Comparison of ENCODE assay signal across 8 cellular contexts in the genomic region with DNA sequence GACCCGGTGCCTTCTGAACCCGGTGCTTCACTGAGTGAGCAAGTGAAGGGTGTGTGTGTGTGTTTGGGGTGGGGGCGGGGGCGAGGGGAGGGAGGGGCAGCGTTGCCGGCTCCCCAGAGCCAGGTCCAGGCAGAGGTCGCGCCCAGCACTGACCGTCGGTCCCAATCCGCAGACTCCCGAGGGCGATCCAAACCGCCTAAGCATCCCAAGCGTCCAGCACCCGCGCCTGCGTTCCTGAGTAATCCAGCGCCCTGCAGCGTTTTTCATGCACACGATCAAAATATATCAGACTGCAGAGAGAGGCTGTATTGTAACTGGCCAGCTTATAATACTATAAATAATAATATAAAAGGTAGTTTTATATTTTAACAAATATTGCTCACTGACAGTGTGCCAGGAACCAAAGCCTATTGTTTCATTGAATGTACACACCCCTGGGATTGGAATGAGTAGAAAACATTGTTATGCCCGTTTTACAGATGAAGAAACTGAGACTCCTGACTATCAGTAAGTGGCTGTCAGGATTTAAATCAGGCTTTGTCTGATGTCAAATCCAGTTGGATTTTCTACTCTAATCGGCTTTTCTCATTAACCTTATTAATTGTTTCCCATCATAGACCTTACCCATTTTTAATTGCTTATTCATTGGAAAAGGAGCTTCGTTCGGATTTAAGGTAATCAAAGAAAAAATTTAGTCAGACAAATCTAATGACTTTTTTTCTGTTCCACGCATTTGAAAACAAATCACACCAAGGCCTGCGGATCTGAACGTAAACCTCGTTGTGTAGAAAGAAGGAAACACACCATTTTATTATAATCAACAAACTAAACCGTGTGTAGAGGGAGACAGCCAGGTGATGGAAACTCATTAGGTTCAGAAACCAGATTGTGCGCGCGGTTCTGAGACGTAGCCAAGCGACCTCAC. TPM values are rescaled to one million over a fixed set of nuclear protein-coding genes. Genes with fewer than 3 reads are reported as not detected.
DNase-seq lines count a peak whose midpoint lies in the region; ATAC-seq, FAIRE-seq and TF ChIP-seq lines count a peak whose summit lies in the region.

No MANE protein-coding gene starts in this region.

- H3K4me3 Mint-ChIP-seq in activated naive CD4-positive, alpha-beta T cell treated with anti-CD3 and anti-CD28 coated beads for 36 hours = peak overlapping the region; percentile 69

- WGBS in testis, 2 donors = 10 to 14% methylated on average over 30 to 35 of the region's 35 CpGs

- H3K9me3 ChIP-seq in testis = no peaks in the 10 kb centered on the region

- DNase-seq in activated naive CD4-positive, alpha-beta T cell treated with anti-CD3 and anti-CD28 coated beads for 36 hours = no peak
- no peak for DNase-seq in activated naive CD4-positive, alpha-beta T cell treated with Interleukin-2 at 50 U/mL for 16 hours
- DNase-seq in NCI-H82 treated with DMSO at 0.1 percent for 48 hours (lab: John Stamatoyannopoulos, UW; ENCODE audit: unreplicated experiment) (peak; percentile 19), frontal cortex (ENCODE audit: low spot score in 2 of 2) (peak; percentile 11 to 33), testis (no peak), NCI-H2107 (lab: John Stamatoyannopoulos, UW) (no peak), NCI-H1436 (lab: John Stamatoyannopoulos, UW) (no peak)

- TF ChIP-seq CTCF in testis (IDR thresholded peaks at IDR 0.05) = no peak

- ATAC-seq in HG03196 (IDR thresholded peaks at IDR 0.05; ENCODE audit: unreplicated experiment) = no peak

- no peak for TF ChIP-seq POLR2A in testis (IDR thresholded peaks at IDR 0.05)

- no peaks in the 10 kb centered on the region for H3K27me3 ChIP-seq in testis

- no peak overlapping the region for H3K27ac ChIP-seq in testis

- no peak for FAIRE-seq in frontal cortex (lab: Jason Lieb, UNC)

- no peaks in the 10 kb centered on the region for H3K9me3 Mint-ChIP-seq in activated naive CD4-positive, alpha-beta T cell treated with anti-CD3 and anti-CD28 coated beads for 36 hours

- CTCF ChIA-PET in activated naive CD4-positive, alpha-beta T cell treated with anti-CD3 and anti-CD28 coated beads for 36 hours (lab: Charles Lee) = interaction anchor here (0.7 to 1.6 kb wide), 6 partner anchors 11 to 695 kb away, joined by 3 to 7 read pairs (median 3); partner anchors contain the start of gene RAB28

- H3K27ac Mint-ChIP-seq in activated naive CD4-positive, alpha-beta T cell treated with anti-CD3 and anti-CD28 coated beads for 36 hours = peak overlapping the region; percentile 5

- H3K4me1 ChIP-seq in testis = no peaks in the 10 kb centered on the region

- intact Hi-C loops in activated naive CD4-positive, alpha-beta T cell treated with anti-CD3 and anti-CD28 coated beads for 36 hours (cut with micrococcal nuclease) = loop anchor here (2.0 to 10.0 kb wide), 3 partner anchors 146 to 1784 kb away; no protein-coding TSS in a partner anchor
- intact Hi-C loops in testis (cut with DNase I; ENCODE audit: low total_unique reads) = loop anchor here (5.0 kb wide), 1 partner anchor 696 kb away; no protein-coding TSS in a partner anchor

- H3K36me3 ChIP-seq in testis (ENCODE audit: low read depth, missing control alignments) = no peaks in the 10 kb centered on the region

- H3K27me3 Mint-ChIP-seq in activated naive CD4-positive, alpha-beta T cell treated with anti-CD3 and anti-CD28 coated beads for 36 hours (ENCODE audit: low read depth) = peaks cover 63% of the 10 kb centered on the region

- H3K36me3 Mint-ChIP-seq in activated naive CD4-positive, alpha-beta T cell treated with anti-CD3 and anti-CD28 coated beads for 36 hours (ENCODE audit: low read depth) = no peaks in the 10 kb centered on the region

- peak overlapping the region; percentile 43 to 53 for H3K4me3 ChIP-seq in testis

- H3K4me1 Mint-ChIP-seq in activated naive CD4-positive, alpha-beta T cell treated with anti-CD3 and anti-CD28 coated beads for 36 hours (ENCODE audit: low read depth) = peaks cover 31% of the 10 kb centered on the region

RNA-seq across cellular contexts. Expression of gene NKX3-2, which starts 4.0 kb away (rescaled TPM):
- not detected for total RNA-seq in activated naive CD4-positive, alpha-beta T cell treated with anti-CD3 and anti-CD28 coated beads for 36 hours
- total RNA-seq in frontal cortex (not detected), testis (1 to 10 TPM in 1 of 2 donors, under 1 TPM in 1; 0.50 to 1.3 TPM)
- 0.57 TPM for polyA plus RNA-seq in testis (ENCODE audit: insufficient read depth, low read depth, low replicate concordance)

Comparison
In these comparisons a context has a peak if more than half of its experiments do, and no peak if none do; other contexts are left out.
1. DNase-seq: peak in NCI-H82 treated with DMSO at 0.1 percent for 48 hours (single experiment) and frontal cortex (2 of 2); none in activated naive CD4-positive, alpha-beta T cell treated with anti-CD3 and anti-CD28 coated beads for 36 hours (single experiment), activated naive CD4-positive, alpha-beta T cell treated with Interleukin-2 at 50 U/mL for 16 hours (single experiment), testis (single experiment), NCI-H2107 (single experiment) and NCI-H1436 (single experiment).